In the genomic region with DNA sequence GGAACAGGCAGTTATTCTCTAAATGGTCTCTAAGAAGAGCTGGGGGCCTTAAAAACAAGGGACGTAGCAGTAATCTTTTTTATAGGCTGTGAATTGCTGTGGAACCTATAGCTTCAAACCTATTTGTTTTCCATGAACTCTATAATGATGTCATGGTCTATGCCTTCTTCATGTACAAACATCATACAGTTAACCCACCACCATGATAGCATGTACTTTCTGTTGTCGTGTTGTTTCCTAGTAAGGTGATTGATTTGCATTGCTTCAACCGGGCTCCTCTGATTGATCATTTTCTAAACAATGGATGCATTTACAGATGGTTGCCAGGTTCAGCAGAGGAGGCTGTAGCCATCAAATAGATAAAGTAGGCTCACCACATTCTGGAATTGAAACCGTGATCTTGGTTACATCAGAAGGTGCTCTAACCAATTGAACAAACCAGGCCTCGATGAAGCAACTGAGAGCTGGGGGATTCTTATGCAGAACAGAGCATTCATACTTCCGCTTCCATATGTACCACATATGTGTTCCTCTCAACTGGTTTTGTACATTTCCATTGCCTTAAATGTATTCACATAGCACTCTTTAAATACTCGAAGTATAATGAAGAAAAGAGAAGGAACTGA, we compare ENCODE assay signal across 12 cellular contexts. TPM values are rescaled to one million over a fixed set of nuclear protein-coding genes. Genes with fewer than 3 reads are reported as not detected.
DNase-seq lines count a peak whose midpoint lies in the region; ATAC-seq, FAIRE-seq and TF ChIP-seq lines count a peak whose summit lies in the region.
"Had no signal": no experiment of that assay in that cellular context is flagged by ENCODE, and none has a peak within 500 bp of the region (broad histone marks: within the 10 kb centered on the region; RNA-seq: fewer than 3 reads in every experiment).

No MANE protein-coding gene starts in this region.

- H3K9me3 ChIP-seq in astrocyte (ENCODE audit: insufficient read depth, low read depth, low read length) = no peaks in the 10 kb centered on the region
- H3K9me3 ChIP-seq: left ventricle myocardium inferior had no signal

- no peak overlapping the region for H3K9ac ChIP-seq in astrocyte (ENCODE audit: low read length)
- H3K9ac ChIP-seq: KMS-11 had no signal

- no peak overlapping the region for H3K27ac ChIP-seq in astrocyte (ENCODE audit: low read depth, low read length)
- H3K27ac ChIP-seq: KMS-11, left ventricle myocardium inferior had no signal

- H3K27me3 Mint-ChIP-seq in astrocyte (ENCODE audit: low read depth, unreplicated experiment) (no peaks in the 10 kb centered on the region), immature natural killer cell (ENCODE audit: low read depth in 3 of 3) (peaks cover 0 to 7% (median 2%) of the 10 kb centered on the region in 3 donors)

- H3K79me2 ChIP-seq in astrocyte (ENCODE audit: insufficient read depth, low read length) = no peaks in the 10 kb centered on the region

- no peak overlapping the region for H2AFZ ChIP-seq in astrocyte (ENCODE audit: low read depth, low read length)

- 75 to 80% methylated on average over 7 of the region's 7 CpGs for WGBS in lower leg skin, 2 donors

- DNase-seq in astrocyte (ENCODE audit: low read depth) = no peak
- no peak for DNase-seq in effector CD4-positive, alpha-beta T cell
- no peak for DNase-seq in lower leg skin (ENCODE audit: low spot score in 2 of 2)
- DNase-seq in NCI-H524 treated with DMSO at 0.1 percent for 48 hours (lab: John Stamatoyannopoulos, UW) = no peak
- no peak for DNase-seq in immature natural killer cell
- DNase-seq: activated CD4-positive, alpha-beta T cell treated with anti-CD3 and anti-CD28 coated beads for 1 hour; aorta; left ventricle myocardium inferior had no signal

- no peak for TF ChIP-seq POLR2A in lower leg skin (IDR thresholded peaks at IDR 0.05)

- H3K36me3 ChIP-seq in astrocyte (ENCODE audit: insufficient read depth, low read length) = no peaks in the 10 kb centered on the region
- H3K36me3 ChIP-seq: left ventricle myocardium inferior had no signal

- no peaks in the 10 kb centered on the region for H3K36me3 Mint-ChIP-seq in astrocyte (ENCODE audit: low read depth, unreplicated experiment)
- no peaks in the 10 kb centered on the region for H3K36me3 Mint-ChIP-seq in immature natural killer cell

- TF ChIP-seq CTCF in astrocyte (IDR thresholded peaks at IDR 0.05; ENCODE audit: insufficient read depth, low read depth, low read length) (no peak), lower leg skin (IDR thresholded peaks at IDR 0.05) (no peak)

- intact Hi-C loops in lower leg skin (cut with DNase I; ENCODE audit: low total_unique reads) = no loop called here

- H3K4me3 ChIP-seq in astrocyte (ENCODE audit: insufficient read depth, low read depth, low read length) = no peak overlapping the region
- H3K4me3 ChIP-seq in lower leg skin (ENCODE audit: low read depth, poor library complexity, severe bottlenecking) = no peak overlapping the region
- H3K4me3 ChIP-seq: left ventricle myocardium inferior had no signal

- FAIRE-seq in astrocyte (lab: Jason Lieb, UNC) = peak; percentile 47

- H4K20me1 ChIP-seq in astrocyte (ENCODE audit: insufficient read depth, low read length) = no peaks in the 10 kb centered on the region

- ATAC-seq in GM18498 (IDR thresholded peaks at IDR 0.05; ENCODE audit: unreplicated experiment) = peak; percentile 53
- peak; percentile 58 for ATAC-seq in GM21515 (IDR thresholded peaks at IDR 0.05; ENCODE audit: unreplicated experiment)
- peak; percentile 55 for ATAC-seq in HG03342 (IDR thresholded peaks at IDR 0.05; ENCODE audit: unreplicated experiment)

- H3K27me3 ChIP-seq in astrocyte (ENCODE audit: insufficient read depth, low read length) = no peaks in the 10 kb centered on the region

- H3K4me1 Mint-ChIP-seq in astrocyte (ENCODE audit: low read depth, unreplicated experiment) (peaks cover 31% of the 10 kb centered on the region), immature natural killer cell (peaks cover 44 to 45% of the 10 kb centered on the region in 2 donors)

- H3K27ac Mint-ChIP-seq in astrocyte (ENCODE audit: unreplicated experiment) (no peak overlapping the region), immature natural killer cell (no peak overlapping the region)

- no peaks in the 10 kb centered on the region for H3K9me3 Mint-ChIP-seq in astrocyte (ENCODE audit: unreplicated experiment)
- no peaks in the 10 kb centered on the region for H3K9me3 Mint-ChIP-seq in immature natural killer cell

- H3K4me3 Mint-ChIP-seq in astrocyte (ENCODE audit: unreplicated experiment) (no peak overlapping the region), immature natural killer cell (no peak overlapping the region)

- peaks cover 14% of the 10 kb centered on the region for H3K4me1 ChIP-seq in astrocyte (ENCODE audit: insufficient read depth, low read length)

- H3K4me2 ChIP-seq in astrocyte (ENCODE audit: low read length) = no peak overlapping the region
- H3K4me2 ChIP-seq: KMS-11 had no signal

RNA-seq across cellular contexts. Expression of a gene that starts 25.6 kb away (rescaled TPM):
- total RNA-seq in astrocyte (91.3 and 115 TPM in 2 replicates), lower leg skin (10 to 100 TPM; 14.7 to 29.4 (median 25.6) TPM)
- polyA plus RNA-seq in immature natural killer cell = 10 to 100 TPM in 1 of 3 donors, 1 to 10 TPM in 2; 4.6 to 17.2 (median 4.6) TPM
